ENCODE assay signal across 1 cellular context in genomic region chr4:14856076-14856926, GRCh38.
TF ChIP-seq lines count a peak whose summit lies in the region.

No MANE protein-coding gene starts in this region.

TF ChIP-seq in HCT116, 20 proteins besides CTCF, POLR2A, EP300 and RAD21 (continued from another document):
- TF ChIP-seq SRF (IDR thresholded peaks at IDR 0.05; ENCODE audit: low read depth) (peak; percentile 76), ZBTB33 (IDR thresholded peaks at IDR 0.05; ENCODE audit: extremely low read depth, insufficient replicate concordance, low read length) (no peak), TCF7L2 (IDR thresholded peaks at IDR 0.05; ENCODE audit: borderline replicate concordance, extremely low read depth, insufficient read depth, insufficient read length) (peak; percentile 85), ATF3 (IDR thresholded peaks at IDR 0.05) (no peak), MAX (IDR thresholded peaks at IDR 0.05) (peak; percentile 53), YY1 (IDR thresholded peaks at IDR 0.05; ENCODE audit: extremely low read depth, insufficient replicate concordance, low read depth, low read length) (no peak), EZH2 (IDR thresholded peaks at IDR 0.05) (no peak), EZH2phosphoT487 (IDR thresholded peaks at IDR 0.05; ENCODE audit: borderline replicate concordance) (no peak), CEBPB (IDR thresholded peaks at IDR 0.05; ENCODE audit: low read depth) (no peak; the same call in 1 of the 2 replicates), ZFX (IDR thresholded peaks at IDR 0.05) (no peak), EGR1 (IDR thresholded peaks at IDR 0.05; ENCODE audit: low read depth) (no peak)
